Comparison of ENCODE assay signal across 26 cellular contexts in the genomic region with DNA sequence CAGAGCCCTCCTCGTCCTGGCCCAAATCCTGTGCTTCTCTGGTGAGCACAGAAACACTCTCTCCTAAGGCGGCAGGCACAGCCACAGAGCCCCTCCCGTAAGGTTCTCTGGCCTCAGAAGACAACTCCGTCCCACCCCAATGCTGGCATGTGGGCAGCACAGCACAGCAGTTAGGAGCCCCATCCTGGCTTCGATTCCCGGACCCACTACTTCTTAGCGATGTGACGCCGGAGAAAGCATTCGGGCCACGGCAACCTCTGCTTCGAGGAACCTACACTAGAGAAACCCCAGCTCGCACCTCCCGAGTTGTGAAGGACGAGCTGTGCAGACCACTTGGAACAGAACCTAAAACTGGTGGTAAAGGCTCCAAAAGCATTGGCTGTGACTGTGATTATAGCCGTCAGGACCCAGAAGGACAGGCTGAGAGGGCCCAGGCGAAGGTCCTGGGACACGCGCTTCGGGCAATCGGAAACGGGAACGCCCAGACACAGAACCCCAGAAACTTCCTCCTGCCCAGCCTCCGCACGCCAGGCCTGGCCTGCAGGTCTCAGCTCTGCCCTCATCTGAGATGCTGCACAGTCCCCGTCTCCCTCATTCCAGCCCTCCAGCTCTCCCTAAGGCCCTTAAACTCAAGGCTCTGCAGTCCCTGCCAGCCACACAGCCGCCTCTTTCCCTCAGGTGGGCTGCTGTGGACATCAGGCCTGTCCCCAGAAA. TPM values are rescaled to one million over a fixed set of nuclear protein-coding genes. Genes with fewer than 3 reads are reported as not detected.
DNase-seq lines count a peak whose midpoint lies in the region; ATAC-seq and TF ChIP-seq lines count a peak whose summit lies in the region.
"Had no signal": no experiment of that assay in that cellular context is flagged by ENCODE, and none has a peak within 500 bp of the region (broad histone marks: within the 10 kb centered on the region; RNA-seq: fewer than 3 reads in every experiment).

No MANE protein-coding gene starts in this region.

- ATAC-seq in DND-41 (ENCODE audit: insufficient read depth, low read depth), result no peak
- no peak for ATAC-seq in stimulated activated naive CD8-positive, alpha-beta T cell treated with anti-CD3 and anti-CD28 coated beads, Interleukin-15, Interleukin-2, amounts not matched to agents 100 U/mL and 50 U/mL, for 24 hours
- ATAC-seq: activated CD4-positive, CD25-positive, alpha-beta regulatory T cell treated with anti-CD3 and anti-CD28 coated beads, Interleukin-2, amount 50 U/mL, for 24 hours; natural killer cell treated with Interleukin-12 subunit alpha and Interleukin-12 subunit beta and Interleukin-15 and Interleukin-18, amount 100 ng/mL, for 72 hours had no signal

- no peak for TF ChIP-seq CTCF in DND-41 (IDR thresholded peaks at IDR 0.05; ENCODE audit: borderline replicate concordance, extremely low read depth, low read length, poor library complexity, severe bottlenecking)
- TF ChIP-seq CTCF in esophagus muscularis mucosa (IDR thresholded peaks at IDR 0.05), result no peak
- no peak for TF ChIP-seq CTCF in GM20000 (IDR thresholded peaks at IDR 0.05; ENCODE audit: extremely low read depth, missing control alignments)

- CTCF ChIA-PET in activated CD4-positive, alpha-beta T cell treated with anti-CD3 and anti-CD28 coated beads, Interleukin-2, amount 10 ng/mL, durations not matched to agents 7 days and 5 days (lab: Charles Lee), result interaction anchor here (1.6 kb wide), 1 partner anchor 15 kb away, joined by 5 read pairs; no protein-coding TSS in a partner anchor
- CTCF ChIA-PET in activated CD4-positive, alpha-beta memory T cell treated with anti-CD3 and anti-CD28 coated beads, Interleukin-2, amount 10 ng/mL, durations not matched to agents 7 days and 5 days (lab: Charles Lee), result no interaction called here

- no peak overlapping the region; the same call in 1 of the 2 replicates for H3K9ac ChIP-seq in DND-41 (ENCODE audit: low read depth, low read length)

- H3K27me3 ChIP-seq in DND-41 (ENCODE audit: insufficient read depth, low read length, poor library complexity), result no peaks in the 10 kb centered on the region
- H3K27me3 ChIP-seq in esophagus muscularis mucosa, result peaks cover 0 to 4% (median 0%) of the 10 kb centered on the region in 4 donors
- H3K27me3 ChIP-seq: heart right ventricle, ovary, stomach, tibial artery had no signal

- H3K79me2 ChIP-seq in DND-41 (ENCODE audit: insufficient read depth, low read length), result no peaks in the 10 kb centered on the region

- TF ChIP-seq EP300 in esophagus muscularis mucosa (IDR thresholded peaks at IDR 0.05), result no peak

- POLR2A ChIA-PET in activated CD4-positive, alpha-beta T cell treated with anti-CD3 and anti-CD28 coated beads, Interleukin-2, amount 10 ng/mL, durations not matched to agents 7 days and 5 days (lab: Charles Lee), result no interaction called here
- POLR2A ChIA-PET in activated CD4-positive, alpha-beta memory T cell treated with anti-CD3 and anti-CD28 coated beads, Interleukin-2, amount 10 ng/mL, durations not matched to agents 7 days and 5 days (lab: Charles Lee), result no interaction called here

- H3K36me3 ChIP-seq in DND-41 (ENCODE audit: insufficient read depth, low read length) (peaks cover 58% of the 10 kb centered on the region), esophagus muscularis mucosa (peaks cover 15 to 62% (median 54%) of the 10 kb centered on the region in 4 donors)
- H3K36me3 ChIP-seq: lower lobe of right lung, ovary had no signal

- peaks cover 59% of the 10 kb centered on the region for H3K4me1 Mint-ChIP-seq in activated CD4-positive, alpha-beta T cell treated with anti-CD3 and anti-CD28 coated beads, Interleukin-2, amount 10 ng/mL, durations not matched to agents 7 days and 5 days
- peaks cover 38% of the 10 kb centered on the region for H3K4me1 Mint-ChIP-seq in activated CD4-positive, alpha-beta memory T cell treated with anti-CD3 and anti-CD28 coated beads, Interleukin-2, amount 10 ng/mL, durations not matched to agents 7 days and 5 days

- no peak for TF ChIP-seq POLR2A in esophagus muscularis mucosa (IDR thresholded peaks at IDR 0.05; ENCODE audit: low read depth)

- no peak overlapping the region for H3K4me3 Mint-ChIP-seq in activated CD4-positive, alpha-beta T cell treated with anti-CD3 and anti-CD28 coated beads, Interleukin-2, amount 10 ng/mL, durations not matched to agents 7 days and 5 days
- H3K4me3 Mint-ChIP-seq in activated CD4-positive, alpha-beta memory T cell treated with anti-CD3 and anti-CD28 coated beads, Interleukin-2, amount 10 ng/mL, durations not matched to agents 7 days and 5 days, result no peak overlapping the region
- H3K4me3 Mint-ChIP-seq: CD8-positive, alpha-beta memory T cell; natural killer cell treated with Interleukin-12 subunit alpha and Interleukin-12 subunit beta and Interleukin-15 and Interleukin-18, amount 100 ng/mL, for 72 hours had no signal

- H3K9me3 Mint-ChIP-seq in activated CD4-positive, alpha-beta T cell treated with anti-CD3 and anti-CD28 coated beads, Interleukin-2, amount 10 ng/mL, durations not matched to agents 7 days and 5 days, result no peaks in the 10 kb centered on the region
- H3K9me3 Mint-ChIP-seq in activated CD4-positive, alpha-beta memory T cell treated with anti-CD3 and anti-CD28 coated beads, Interleukin-2, amount 10 ng/mL, durations not matched to agents 7 days and 5 days, result no peaks in the 10 kb centered on the region
- H3K9me3 Mint-ChIP-seq: CD8-positive, alpha-beta memory T cell; natural killer cell treated with Interleukin-12 subunit alpha and Interleukin-12 subunit beta and Interleukin-15 and Interleukin-18, amount 100 ng/mL, for 72 hours had no signal

- H2AFZ ChIP-seq in DND-41 (ENCODE audit: low read depth, low read length), result no peak overlapping the region
- H2AFZ ChIP-seq: PC-9 had no signal

- 89% methylated on average over 22 of the region's 27 CpGs for WGBS in esophagus muscularis mucosa

- H3K9me3 ChIP-seq in DND-41 (ENCODE audit: insufficient read depth, low read length, severe bottlenecking) (no peaks in the 10 kb centered on the region), esophagus muscularis mucosa (no peaks in the 10 kb centered on the region)
- H3K9me3 ChIP-seq: heart right ventricle, lower lobe of right lung, mucosa of descending colon, ovary, stomach, tibial artery had no signal

- H4K20me1 ChIP-seq in DND-41 (ENCODE audit: insufficient read depth, low read length), result peaks cover 15% of the 10 kb centered on the region; the same call in 1 of the 2 replicates

- H3K4me1 ChIP-seq in DND-41 (ENCODE audit: insufficient read depth, low read length) (peaks cover 30% of the 10 kb centered on the region), esophagus muscularis mucosa (peaks cover 29 to 69% (median 62%) of the 10 kb centered on the region in 4 donors)

- intact Hi-C loops in esophagus muscularis mucosa (cut with DNase I), result no loop called here

- peak overlapping the region; percentile 71 for H3K27ac ChIP-seq in DND-41 (ENCODE audit: low read length)
- peak overlapping the region; percentile 67 to 77 (median 70) for H3K27ac ChIP-seq in esophagus muscularis mucosa (replicated peaks in 1 of 4)
- H3K27ac ChIP-seq: heart right ventricle, lower lobe of right lung, ovary, PC-9 had no signal

- H3K4me3 ChIP-seq in DND-41 (ENCODE audit: low read depth in 1 of 2, low read length in 2 of 2), result no peak overlapping the region
- no peak overlapping the region for H3K4me3 ChIP-seq in esophagus muscularis mucosa
- H3K4me3 ChIP-seq: heart right ventricle, lower lobe of right lung, mucosa of descending colon, ovary, PC-9, smooth muscle cell, stomach, tibial artery had no signal

- H3K27ac Mint-ChIP-seq in activated CD4-positive, alpha-beta T cell treated with anti-CD3 and anti-CD28 coated beads, Interleukin-2, amount 10 ng/mL, durations not matched to agents 7 days and 5 days, result peak overlapping the region; percentile 90
- H3K27ac Mint-ChIP-seq in activated CD4-positive, alpha-beta memory T cell treated with anti-CD3 and anti-CD28 coated beads, Interleukin-2, amount 10 ng/mL, durations not matched to agents 7 days and 5 days, result peak overlapping the region; percentile 88
- H3K27ac Mint-ChIP-seq: natural killer cell treated with Interleukin-12 subunit alpha and Interleukin-12 subunit beta and Interleukin-15 and Interleukin-18, amount 100 ng/mL, for 72 hours had no signal

- no peak overlapping the region for H3K4me2 ChIP-seq in DND-41 (ENCODE audit: insufficient read depth, low read length)
- H3K4me2 ChIP-seq: PC-9, smooth muscle cell had no signal

- DNase-seq in activated CD4-positive, alpha-beta T cell treated with anti-CD3 and anti-CD28 coated beads, Interleukin-2, amount 10 ng/mL, durations not matched to agents 7 days and 5 days, result no peak
- DNase-seq in activated CD4-positive, alpha-beta T cell treated with anti-CD3 and anti-CD28 coated beads for 1 hour, result no peak
- DNase-seq in DND-41, result no peak
- no peak for DNase-seq in activated CD4-positive, alpha-beta memory T cell treated with anti-CD3 and anti-CD28 coated beads, Interleukin-2, amount 10 ng/mL, durations not matched to agents 7 days and 5 days
- no peak for DNase-seq in esophagus muscularis mucosa (ENCODE audit: extremely low spot score)
- no peak for DNase-seq in GM20000 (ENCODE audit: low spot score)
- no peak for DNase-seq in HuH-7.5 (ENCODE audit: low spot score)
- DNase-seq in stimulated activated naive CD8-positive, alpha-beta T cell treated with anti-CD3 and anti-CD28 coated beads, Interleukin-15, Interleukin-2, amounts not matched to agents 100 U/mL and 50 U/mL, for 24 hours, result no peak
- DNase-seq: CD8-positive, alpha-beta memory T cell; foreskin fibroblast; GOT3; heart right ventricle; lower lobe of right lung; NCI-H1092 treated with DMSO at 0.1 percent for 48 hours; NCI-H187 treated with DMSO at 0.1 percent for 48 hours; NCI-H526 treated with DMSO at 0.1 percent for 48 hours; ovary; PC-9; SHP77 treated with DMSO at 0.1 percent for 48 hours; stimulated activated CD4-positive, alpha-beta T cell treated with anti-CD3 and anti-CD28 coated beads, Interleukin-1b, Interleukin-23, amount 100 ng/mL, for 48 hours; stomach; tibial artery had no signal

- no peaks in the 10 kb centered on the region for H3K27me3 Mint-ChIP-seq in activated CD4-positive, alpha-beta T cell treated with anti-CD3 and anti-CD28 coated beads, Interleukin-2, amount 10 ng/mL, durations not matched to agents 7 days and 5 days
- H3K27me3 Mint-ChIP-seq in activated CD4-positive, alpha-beta memory T cell treated with anti-CD3 and anti-CD28 coated beads, Interleukin-2, amount 10 ng/mL, durations not matched to agents 7 days and 5 days, result no peaks in the 10 kb centered on the region
- H3K27me3 Mint-ChIP-seq: CD8-positive, alpha-beta memory T cell had no signal

- H3K36me3 Mint-ChIP-seq in activated CD4-positive, alpha-beta T cell treated with anti-CD3 and anti-CD28 coated beads, Interleukin-2, amount 10 ng/mL, durations not matched to agents 7 days and 5 days (ENCODE audit: low read depth), result peaks cover 59% of the 10 kb centered on the region
- H3K36me3 Mint-ChIP-seq in activated CD4-positive, alpha-beta memory T cell treated with anti-CD3 and anti-CD28 coated beads, Interleukin-2, amount 10 ng/mL, durations not matched to agents 7 days and 5 days (ENCODE audit: low read depth), result peaks cover 48% of the 10 kb centered on the region
- H3K36me3 Mint-ChIP-seq: natural killer cell treated with Interleukin-12 subunit alpha and Interleukin-12 subunit beta and Interleukin-15 and Interleukin-18, amount 100 ng/mL, for 72 hours had no signal

RNA-seq across cellular contexts. Expression of gene IGSF9B, which starts 26.6 kb away (rescaled TPM):
- 100 to 1,000 TPM; 130 to 142 TPM for total RNA-seq in activated CD4-positive, alpha-beta T cell treated with anti-CD3 and anti-CD28 coated beads, Interleukin-2, amount 10 ng/mL, durations not matched to agents 7 days and 5 days
- 10 to 100 TPM; 66.2 to 70.8 TPM for total RNA-seq in activated CD4-positive, alpha-beta memory T cell treated with anti-CD3 and anti-CD28 coated beads, Interleukin-2, amount 10 ng/mL, durations not matched to agents 7 days and 5 days
- total RNA-seq in esophagus muscularis mucosa, result 100 to 1,000 TPM in 1 of 4 donors, 10 to 100 TPM in 3; 21.7 to 130 (median 58.6) TPM
- total RNA-seq: PC-9 had no signal
